6 cellular contexts compared by ENCODE assay signal in genomic region chr19:32066056-32066455, GRCh38.
"Had no signal": no experiment of that assay in that cellular context is flagged by ENCODE, and none has a peak within 500 bp of the region (broad histone marks: within the 10 kb centered on the region; RNA-seq: fewer than 3 reads in every experiment).

No MANE protein-coding gene starts in this region.

- H3K27ac ChIP-seq: GM23248, HL-60 had no signal

- H3K9ac ChIP-seq: GM23248 had no signal

- H3K36me3 ChIP-seq: HAP-1 had no signal

- H3K4me1 ChIP-seq: HAP-1 had no signal

- H2AFZ ChIP-seq: GM23248 had no signal

- DNase-seq: GM23248, GOT3, H7, HFFc6 had no signal

- H3K4me3 ChIP-seq: GM23248, HAP-1 had no signal

- H3K9me3 ChIP-seq: HAP-1 had no signal
